Comparison of ENCODE assay signal across 8 cellular contexts in genomic region chr1:79497193-79497773, GRCh38.
DNase-seq lines count a peak whose midpoint lies in the region; ATAC-seq and TF ChIP-seq lines count a peak whose summit lies in the region.

No MANE protein-coding gene starts in this region.

- H3K27ac ChIP-seq in WERI-Rb-1, result no peak overlapping the region

- intact Hi-C loops in activated T-helper 2 cell treated with anti-CD3 and anti-CD28 coated beads, Interferon-gamma antibody, Interleukin-2, Interleukin-4, amounts not matched to agents 10 μg/mL and 5 μg/mL and 100 μg/mL, durations not matched to agents 14 hours and 24 hours and 36 hours (cut with micrococcal nuclease), result no loop called here

- H3K4me3 Mint-ChIP-seq in stimulated activated naive CD8-positive, alpha-beta T cell treated with anti-CD3 and anti-CD28 coated beads, Interleukin-15, amount 100 ng/mL, for 72 hours, result no peak overlapping the region
- no peak overlapping the region for H3K4me3 Mint-ChIP-seq in activated T-helper 2 cell treated with anti-CD3 and anti-CD28 coated beads, Interferon-gamma antibody, Interleukin-2, Interleukin-4, amounts not matched to agents 10 μg/mL and 5 μg/mL and 100 μg/mL, durations not matched to agents 14 hours and 24 hours and 36 hours (ENCODE audit: low read depth)

- H3K36me3 Mint-ChIP-seq in activated T-helper 2 cell treated with anti-CD3 and anti-CD28 coated beads, Interferon-gamma antibody, Interleukin-2, Interleukin-4, amounts not matched to agents 10 μg/mL and 5 μg/mL and 100 μg/mL, durations not matched to agents 14 hours and 24 hours and 36 hours (ENCODE audit: low read depth), result no peaks in the 10 kb centered on the region

- H3K27me3 ChIP-seq in WERI-Rb-1 (ENCODE audit: insufficient read depth, low read depth, severe bottlenecking), result no peaks in the 10 kb centered on the region

- peak; percentile 85 for TF ChIP-seq CTCF in HFF-Myc (IDR thresholded peaks at IDR 0.05; ENCODE audit: low read depth, low read length, missing control alignments)
- TF ChIP-seq CTCF in WERI-Rb-1 (IDR thresholded peaks at IDR 0.05; ENCODE audit: low read depth, low read length), result peak; percentile 64

- H3K36me3 ChIP-seq in WERI-Rb-1, result no peaks in the 10 kb centered on the region

- no peak overlapping the region for H3K27ac Mint-ChIP-seq in stimulated activated naive CD8-positive, alpha-beta T cell treated with anti-CD3 and anti-CD28 coated beads, Interleukin-15, amount 100 ng/mL, for 72 hours
- H3K27ac Mint-ChIP-seq in activated T-helper 2 cell treated with anti-CD3 and anti-CD28 coated beads, Interferon-gamma antibody, Interleukin-2, Interleukin-4, amounts not matched to agents 10 μg/mL and 5 μg/mL and 100 μg/mL, durations not matched to agents 14 hours and 24 hours and 36 hours, result no peak overlapping the region

- no peaks in the 10 kb centered on the region for H3K4me1 Mint-ChIP-seq in stimulated activated naive CD8-positive, alpha-beta T cell treated with anti-CD3 and anti-CD28 coated beads, Interleukin-15, amount 100 ng/mL, for 72 hours
- no peaks in the 10 kb centered on the region for H3K4me1 Mint-ChIP-seq in activated T-helper 2 cell treated with anti-CD3 and anti-CD28 coated beads, Interferon-gamma antibody, Interleukin-2, Interleukin-4, amounts not matched to agents 10 μg/mL and 5 μg/mL and 100 μg/mL, durations not matched to agents 14 hours and 24 hours and 36 hours (ENCODE audit: low read depth)

- peaks cover 0 to 10% of the 10 kb centered on the region in 2 donors for H3K9me3 Mint-ChIP-seq in stimulated activated naive CD8-positive, alpha-beta T cell treated with anti-CD3 and anti-CD28 coated beads, Interleukin-15, amount 100 ng/mL, for 72 hours
- no peaks in the 10 kb centered on the region for H3K9me3 Mint-ChIP-seq in activated T-helper 2 cell treated with anti-CD3 and anti-CD28 coated beads, Interferon-gamma antibody, Interleukin-2, Interleukin-4, amounts not matched to agents 10 μg/mL and 5 μg/mL and 100 μg/mL, durations not matched to agents 14 hours and 24 hours and 36 hours

- H3K4me3 ChIP-seq in HFF-Myc (replicated peaks; ENCODE audit: low read depth, low read length) (no peak overlapping the region), WERI-Rb-1 (ENCODE audit: low read depth, low read length) (no peak overlapping the region)

- no peak for ATAC-seq in stimulated activated naive CD8-positive, alpha-beta T cell treated with anti-CD3 and anti-CD28 coated beads, Interleukin-15, Interleukin-2, amounts not matched to agents 100 U/mL and 50 U/mL, for 24 hours
- no peak for ATAC-seq in stimulated activated naive CD8-positive, alpha-beta T cell treated with anti-CD3 and anti-CD28 coated beads, Interleukin-15, amount 100 ng/mL, for 72 hours

- H3K27me3 Mint-ChIP-seq in stimulated activated naive CD8-positive, alpha-beta T cell treated with anti-CD3 and anti-CD28 coated beads, Interleukin-15, amount 100 ng/mL, for 72 hours, result no peaks in the 10 kb centered on the region
- no peaks in the 10 kb centered on the region for H3K27me3 Mint-ChIP-seq in activated T-helper 2 cell treated with anti-CD3 and anti-CD28 coated beads, Interferon-gamma antibody, Interleukin-2, Interleukin-4, amounts not matched to agents 10 μg/mL and 5 μg/mL and 100 μg/mL, durations not matched to agents 14 hours and 24 hours and 36 hours (ENCODE audit: low read depth)

- peak; percentile 4 for DNase-seq in stimulated activated naive CD8-positive, alpha-beta T cell treated with anti-CD3 and anti-CD28 coated beads, Interleukin-15, Interleukin-2, amounts not matched to agents 100 U/mL and 50 U/mL, for 24 hours
- no peak for DNase-seq in stimulated activated naive CD8-positive, alpha-beta T cell treated with anti-CD3 and anti-CD28 coated beads, Interleukin-15, amount 100 ng/mL, for 72 hours
- DNase-seq in HFF-Myc (ENCODE audit: extremely low read depth, low read depth) (peak; percentile 14), NCI-H146 (lab: John Stamatoyannopoulos, UW) (peak; percentile 52), WERI-Rb-1 (peak; percentile 28), iris pigment epithelial cell (ENCODE audit: low read depth) (peak; percentile 28), GF-D8 (lab: John Stamatoyannopoulos, UW) (no peak)
- DNase-seq in activated T-helper 2 cell treated with anti-CD3 and anti-CD28 coated beads, Interferon-gamma antibody, Interleukin-2, Interleukin-4, amounts not matched to agents 10 μg/mL and 5 μg/mL and 100 μg/mL, durations not matched to agents 14 hours and 24 hours and 36 hours (ENCODE audit: low spot score), result no peak

- no peaks in the 10 kb centered on the region for H3K9me3 ChIP-seq in WERI-Rb-1 (ENCODE audit: severe bottlenecking)

Comparison
In these comparisons a context has a peak if more than half of its experiments do, and no peak if none do; other contexts are left out.
1. DNase-seq: peak in stimulated activated naive CD8-positive, alpha-beta T cell treated with anti-CD3 and anti-CD28 coated beads, Interleukin-15, Interleukin-2, amounts not matched to agents 100 U/mL and 50 U/mL, for 24 hours (single experiment), HFF-Myc (single experiment), NCI-H146 (single experiment), WERI-Rb-1 (single experiment) and iris pigment epithelial cell (single experiment); none in stimulated activated naive CD8-positive, alpha-beta T cell treated with anti-CD3 and anti-CD28 coated beads, Interleukin-15, amount 100 ng/mL, for 72 hours (0 of 2), activated T-helper 2 cell treated with anti-CD3 and anti-CD28 coated beads, Interferon-gamma antibody, Interleukin-2, Interleukin-4, amounts not matched to agents 10 μg/mL and 5 μg/mL and 100 μg/mL, durations not matched to agents 14 hours and 24 hours and 36 hours (single experiment) and GF-D8 (single experiment).